22 cellular contexts compared by ENCODE assay signal in genomic region chr20:50434321-50434652, GRCh38.
"Had no signal": no experiment of that assay in that cellular context is flagged by ENCODE, and none has a peak within 500 bp of the region (broad histone marks: within the 10 kb centered on the region; RNA-seq: fewer than 3 reads in every experiment).

No MANE protein-coding gene starts in this region.

- ATAC-seq: activated CD4-positive, alpha-beta T cell treated with anti-CD3 and anti-CD28 coated beads for 36 hours; activated CD8-positive, alpha-beta memory T cell treated with anti-CD3 and anti-CD28 coated beads, Interleukin-2, amount 10 ng/mL, durations not matched to agents 7 days and 5 days; activated T-helper 17 cell treated with anti-CD3 and anti-CD28 coated beads, Interleukin-2, amount 50 U/mL, for 72 hours; left lobe of liver; stimulated activated naive CD8-positive, alpha-beta T cell treated with anti-CD3 and anti-CD28 coated beads, Interleukin-15, Interleukin-2, amounts not matched to agents 100 U/mL and 50 U/mL, for 24 hours had no signal

- H3K27ac ChIP-seq: vagina had no signal

- H3K27ac Mint-ChIP-seq: activated CD4-positive, alpha-beta memory T cell treated with anti-CD3 and anti-CD28 coated beads, Interleukin-2, amount 10 ng/mL, durations not matched to agents 7 days and 5 days; activated CD4-positive, alpha-beta T cell treated with anti-CD3 and anti-CD28 coated beads for 36 hours; activated CD8-positive, alpha-beta memory T cell treated with anti-CD3 and anti-CD28 coated beads, Interleukin-2, amount 10 ng/mL, durations not matched to agents 7 days and 5 days; activated naive CD8-positive, alpha-beta T cell treated with anti-CD3 and anti-CD28 coated beads for 36 hours; activated T-helper 17 cell treated with anti-CD3 and anti-CD28 coated beads, Interleukin-2, amount 50 U/mL, for 72 hours; nephron progenitor cell; progenitor cell of endocrine pancreas; T-helper 2 cell treated with Interferon-gamma antibody and Interleukin-4, amounts not matched to agents 5 μg/mL and 100 μg/mL, for 36 hours; WTC11 had no signal

- DNase-seq: activated CD4-positive, alpha-beta memory T cell treated with anti-CD3 and anti-CD28 coated beads, Interleukin-2, amount 10 ng/mL, durations not matched to agents 7 days and 5 days; activated CD4-positive, alpha-beta T cell treated with anti-CD3 and anti-CD28 coated beads for 36 hours; activated CD8-positive, alpha-beta memory T cell treated with anti-CD3 and anti-CD28 coated beads, Interleukin-2, amount 10 ng/mL, durations not matched to agents 7 days and 5 days; activated naive CD4-positive, alpha-beta T cell; activated naive CD8-positive, alpha-beta T cell treated with anti-CD3 and anti-CD28 coated beads for 36 hours; amniotic stem cell; effector memory CD4-positive, alpha-beta T cell; kidney; midbrain; nephron progenitor cell; occipital lobe; stimulated activated CD4-positive, alpha-beta T cell treated with anti-CD3 and anti-CD28 coated beads, Interleukin-12 subunit alpha, Interleukin-12 subunit beta, amount 100 ng/mL, for 4 hours; stimulated activated CD4-positive, alpha-beta T cell treated with anti-CD3 and anti-CD28 coated beads, Interleukin-1b, Interleukin-23, amount 100 ng/mL, for 48 hours; stimulated activated CD8-positive, alpha-beta memory T cell treated with anti-CD3 and anti-CD28 coated beads, Interleukin-4, amount 100 ng/mL, for 48 hours; stimulated activated naive CD8-positive, alpha-beta T cell treated with anti-CD3 and anti-CD28 coated beads, Interleukin-15, Interleukin-2, amounts not matched to agents 100 U/mL and 50 U/mL, for 24 hours had no signal

- H3K4me3 Mint-ChIP-seq: activated CD4-positive, alpha-beta memory T cell treated with anti-CD3 and anti-CD28 coated beads, Interleukin-2, amount 10 ng/mL, durations not matched to agents 7 days and 5 days; activated CD4-positive, alpha-beta T cell treated with anti-CD3 and anti-CD28 coated beads for 36 hours; activated CD8-positive, alpha-beta memory T cell treated with anti-CD3 and anti-CD28 coated beads, Interleukin-2, amount 10 ng/mL, durations not matched to agents 7 days and 5 days; activated naive CD8-positive, alpha-beta T cell treated with anti-CD3 and anti-CD28 coated beads for 36 hours; activated T-helper 17 cell treated with anti-CD3 and anti-CD28 coated beads, Interleukin-2, amount 50 U/mL, for 72 hours; nephron progenitor cell; T-helper 2 cell treated with Interferon-gamma antibody and Interleukin-4, amounts not matched to agents 5 μg/mL and 100 μg/mL, for 36 hours; WTC11 had no signal

- H3K4me3 ChIP-seq: tibial nerve, vagina had no signal

- H3K27me3 ChIP-seq: tibial nerve, vagina had no signal

- H3K36me3 ChIP-seq: tibial nerve, vagina had no signal

- H3K9me3 Mint-ChIP-seq: activated CD4-positive, alpha-beta memory T cell treated with anti-CD3 and anti-CD28 coated beads, Interleukin-2, amount 10 ng/mL, durations not matched to agents 7 days and 5 days; activated naive CD8-positive, alpha-beta T cell treated with anti-CD3 and anti-CD28 coated beads for 36 hours; activated T-helper 17 cell treated with anti-CD3 and anti-CD28 coated beads, Interleukin-2, amount 50 U/mL, for 72 hours; nephron progenitor cell; T-helper 2 cell treated with Interferon-gamma antibody and Interleukin-4, amounts not matched to agents 5 μg/mL and 100 μg/mL, for 36 hours; WTC11 had no signal

- H3K27me3 Mint-ChIP-seq: activated CD4-positive, alpha-beta T cell treated with anti-CD3 and anti-CD28 coated beads for 36 hours had no signal

- H3K9me3 ChIP-seq: tibial nerve, vagina had no signal

- FAIRE-seq: kidney had no signal

- H3K4me1 Mint-ChIP-seq: activated CD4-positive, alpha-beta memory T cell treated with anti-CD3 and anti-CD28 coated beads, Interleukin-2, amount 10 ng/mL, durations not matched to agents 7 days and 5 days; activated CD8-positive, alpha-beta memory T cell treated with anti-CD3 and anti-CD28 coated beads, Interleukin-2, amount 10 ng/mL, durations not matched to agents 7 days and 5 days; activated naive CD8-positive, alpha-beta T cell treated with anti-CD3 and anti-CD28 coated beads for 36 hours; activated T-helper 17 cell treated with anti-CD3 and anti-CD28 coated beads, Interleukin-2, amount 50 U/mL, for 72 hours had no signal

- H3K36me3 Mint-ChIP-seq: activated CD8-positive, alpha-beta memory T cell treated with anti-CD3 and anti-CD28 coated beads, Interleukin-2, amount 10 ng/mL, durations not matched to agents 7 days and 5 days; activated naive CD8-positive, alpha-beta T cell treated with anti-CD3 and anti-CD28 coated beads for 36 hours; WTC11 had no signal
